In the genomic region with DNA sequence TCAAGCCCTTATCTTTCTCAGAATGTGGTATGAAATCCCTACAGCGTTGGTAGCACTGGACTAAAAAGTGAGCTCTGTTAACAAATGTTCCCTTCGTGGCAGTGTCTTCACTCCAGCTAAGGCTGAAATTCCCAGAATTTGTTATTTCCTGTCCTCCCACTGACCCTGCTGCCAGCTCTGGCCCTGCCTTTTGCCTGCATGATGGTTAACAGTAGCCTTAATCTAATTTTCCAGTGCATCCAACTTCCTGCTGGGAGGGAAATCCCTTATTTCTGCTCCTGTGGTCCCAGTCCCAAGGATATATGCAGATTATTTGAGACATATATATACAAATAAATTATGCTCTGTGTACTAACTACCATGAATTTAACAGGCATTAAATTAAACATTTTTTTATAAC, we compare ENCODE assay signal across 13 cellular contexts.
DNase-seq lines count a peak whose midpoint lies in the region; ATAC-seq and TF ChIP-seq lines count a peak whose summit lies in the region.
"Had no signal": no experiment of that assay in that cellular context is flagged by ENCODE, and none has a peak within 500 bp of the region (broad histone marks: within the 10 kb centered on the region; RNA-seq: fewer than 3 reads in every experiment).

No MANE protein-coding gene starts in this region.

- H3K36me3 Mint-ChIP-seq in mesothelial cell of epicardium = no peaks in the 10 kb centered on the region

- TF ChIP-seq CTCF in esophagus squamous epithelium (IDR thresholded peaks at IDR 0.05) = no peak
- no peak for TF ChIP-seq CTCF in mesothelial cell of epicardium (IDR thresholded peaks at IDR 0.05; ENCODE audit: unreplicated experiment)

- peaks cover 0 to 6% (median 0%) of the 10 kb centered on the region in 3 donors for H3K36me3 ChIP-seq in esophagus squamous epithelium

- no peak overlapping the region for H3K4me3 Mint-ChIP-seq in mesothelial cell of epicardium
- H3K4me3 Mint-ChIP-seq: activated T-helper 1 cell treated with anti-CD3 and anti-CD28 coated beads, Interleukin-12 subunit alpha, Interleukin-12 subunit beta, Interleukin-2, Interleukin-4 antibody, amounts not matched to agents 30 ng/mL and 10 ng/mL and 1 ng/mL, durations not matched to agents 14 hours and 24 hours and 36 hours; HFFc6 had no signal

- no peaks in the 10 kb centered on the region for H3K9me3 ChIP-seq in esophagus squamous epithelium

- peak; percentile 60 for DNase-seq in AG08395 (ENCODE audit: low spot score)
- DNase-seq in NCI-H2081 (lab: John Stamatoyannopoulos, UW) = peak; percentile 45 to 84
- no peak for DNase-seq in esophagus squamous epithelium (lab: John Stamatoyannopoulos, UW)
- DNase-seq in mesothelial cell of epicardium (ENCODE audit: low spot score in 2 of 2, unreplicated experiment in 2 of 2) = no peak
- no peak for DNase-seq in NCI-H82 (lab: John Stamatoyannopoulos, UW)
- no peak for DNase-seq in NCI-H345 (lab: John Stamatoyannopoulos, UW)
- no peak for DNase-seq in occipital lobe (lab: John Stamatoyannopoulos, UW)
- DNase-seq: dorsolateral prefrontal cortex, HFFc6, MV-4-11, substantia nigra had no signal

- H3K27me3 Mint-ChIP-seq in mesothelial cell of epicardium (ENCODE audit: low read depth) = no peaks in the 10 kb centered on the region

- H3K27ac ChIP-seq in esophagus squamous epithelium = peak overlapping the region in 3 of 4 donors; percentile 36 to 63 (median 46)

- intact Hi-C loops in esophagus squamous epithelium (cut with DNase I) = no loop called here

- 61 to 75% methylated on average over 2 of the region's 2 CpGs for WGBS in esophagus squamous epithelium, 2 donors

- peaks cover 0 to 28% (median 0%) of the 10 kb centered on the region in 3 donors for H3K4me1 ChIP-seq in esophagus squamous epithelium

- H3K4me1 Mint-ChIP-seq in mesothelial cell of epicardium = peaks cover 7% of the 10 kb centered on the region

- H3K27me3 ChIP-seq in esophagus squamous epithelium = no peaks in the 10 kb centered on the region

- H3K9me3 Mint-ChIP-seq in mesothelial cell of epicardium = peaks cover 4% of the 10 kb centered on the region
- H3K9me3 Mint-ChIP-seq: activated T-helper 1 cell treated with anti-CD3 and anti-CD28 coated beads, Interleukin-12 subunit alpha, Interleukin-12 subunit beta, Interleukin-2, Interleukin-4 antibody, amounts not matched to agents 30 ng/mL and 10 ng/mL and 1 ng/mL, durations not matched to agents 14 hours and 24 hours and 36 hours; HFFc6 had no signal

- H3K4me3 ChIP-seq in esophagus squamous epithelium = no peak overlapping the region
- H3K4me3 ChIP-seq: dorsolateral prefrontal cortex had no signal

- H3K27ac Mint-ChIP-seq in mesothelial cell of epicardium = peak overlapping the region; percentile 61
- H3K27ac Mint-ChIP-seq: HFFc6 had no signal

- no peak for TF ChIP-seq POLR2A in esophagus squamous epithelium (IDR thresholded peaks at IDR 0.05)

- no peak for ATAC-seq in HG03520 (IDR thresholded peaks at IDR 0.05; ENCODE audit: unreplicated experiment)

Comparison
In these comparisons a context has a peak if more than half of its experiments do, and no peak if none do; other contexts are left out.
1. DNase-seq: peak in AG08395 (single experiment) and NCI-H2081 (2 of 2); none in esophagus squamous epithelium (single experiment), mesothelial cell of epicardium (0 of 2), NCI-H82 (single experiment), NCI-H345 (single experiment) and occipital lobe (single experiment).